18 cellular contexts compared by ENCODE assay signal in genomic region chr1:11943619-11944018, GRCh38. TPM values are rescaled to one million over a fixed set of nuclear protein-coding genes. Genes with fewer than 3 reads are reported as not detected.
DNase-seq lines count a peak whose midpoint lies in the region; ATAC-seq and TF ChIP-seq lines count a peak whose summit lies in the region.
"Had no signal": no experiment of that assay in that cellular context is flagged by ENCODE, and none has a peak within 500 bp of the region (broad histone marks: within the 10 kb centered on the region; RNA-seq: fewer than 3 reads in every experiment).

No MANE protein-coding gene starts in this region.

- peak overlapping the region; percentile 77 for H3K27ac Mint-ChIP-seq in GM23338
- H3K27ac Mint-ChIP-seq in CD8-positive, alpha-beta memory T cell, result no peak overlapping the region
- H3K27ac Mint-ChIP-seq: naive thymus-derived CD4-positive, alpha-beta T cell had no signal

- no peak overlapping the region for H3K4me3 ChIP-seq in GM23338
- no peak overlapping the region for H3K4me3 ChIP-seq in parathyroid adenoma (ENCODE audit: low read depth, low read length)
- H3K4me3 ChIP-seq in CD8-positive, alpha-beta memory T cell (ENCODE audit: low read length), result no peak overlapping the region
- H3K4me3 ChIP-seq: GM12878, left lung, spleen had no signal

- no peaks in the 10 kb centered on the region for H3K9me2 ChIP-seq in GM23338 (ENCODE audit: insufficient read depth)

- H3K36me3 Mint-ChIP-seq in GM23338 (ENCODE audit: low read depth), result peaks cover 31% of the 10 kb centered on the region
- H3K36me3 Mint-ChIP-seq in CD8-positive, alpha-beta memory T cell, result no peaks in the 10 kb centered on the region

- no peak overlapping the region for H3K9ac ChIP-seq in parathyroid adenoma

- H3K27me3 ChIP-seq in GM23338 (ENCODE audit: insufficient read depth) (no peaks in the 10 kb centered on the region), parathyroid adenoma (ENCODE audit: control insufficient read depth, insufficient read depth, low read length) (no peaks in the 10 kb centered on the region)
- H3K27me3 ChIP-seq in CD8-positive, alpha-beta memory T cell (ENCODE audit: insufficient read depth, low read length, poor library complexity, severe bottlenecking), result no peaks in the 10 kb centered on the region
- H3K27me3 ChIP-seq: left lung, spleen had no signal

- H3K36me3 ChIP-seq in GM23338 (ENCODE audit: insufficient read depth) (no peaks in the 10 kb centered on the region), parathyroid adenoma (ENCODE audit: control insufficient read depth, insufficient read depth, low read length) (no peaks in the 10 kb centered on the region)
- H3K36me3 ChIP-seq in CD8-positive, alpha-beta memory T cell (ENCODE audit: insufficient read depth, low read length), result no peaks in the 10 kb centered on the region

- H2AFZ ChIP-seq in GM23338 (no peak overlapping the region), parathyroid adenoma (peak overlapping the region; percentile 66)

- POLR2A ChIA-PET in CD8-positive, alpha-beta memory T cell (lab: Charles Lee), result interaction anchor here (0.6 kb wide), 1 partner anchor 44 kb away, joined by 8 read pairs; no protein-coding TSS in a partner anchor

- no peak overlapping the region for H3K4me3 Mint-ChIP-seq in GM23338
- no peak overlapping the region for H3K4me3 Mint-ChIP-seq in CD8-positive, alpha-beta memory T cell
- H3K4me3 Mint-ChIP-seq: naive thymus-derived CD4-positive, alpha-beta T cell had no signal

- H3K4me1 Mint-ChIP-seq in GM23338, result peaks cover 19% of the 10 kb centered on the region
- no peaks in the 10 kb centered on the region for H3K4me1 Mint-ChIP-seq in CD8-positive, alpha-beta memory T cell
- H3K4me1 Mint-ChIP-seq: naive thymus-derived CD4-positive, alpha-beta T cell had no signal

- DNase-seq in DMS 273 treated with DMSO at 0.1 percent for 48 hours (lab: John Stamatoyannopoulos, UW), result peak; percentile 87
- DNase-seq in GM23338 (ENCODE audit: low spot score), result no peak
- DNase-seq in cerebellar cortex (ENCODE audit: low spot score), result peak; percentile 97
- no peak for DNase-seq in activated naive CD4-positive, alpha-beta T cell (lab: John Stamatoyannopoulos, UW)
- DNase-seq in CD8-positive, alpha-beta memory T cell, result no peak
- DNase-seq: activated CD4-positive, alpha-beta T cell treated with anti-CD3 and anti-CD28 coated beads for 48 hours; activated CD8-positive, alpha-beta memory T cell treated with anti-CD3 and anti-CD28 coated beads for 24 hours; activated gamma-delta T cell; GOT3; left lung; MV-4-11; naive thymus-derived CD4-positive, alpha-beta T cell; NCI-H774; spleen had no signal

- TF ChIP-seq CTCF in GM23338 (conservative IDR thresholded peaks at IDR 0.05; ENCODE audit: low read depth in 2 of 2) (no peak), parathyroid adenoma (IDR thresholded peaks at IDR 0.05) (no peak)

- H3K4me2 ChIP-seq in GM23338 (0 out of 2 replicates have a peak overlapping the region, but pooled peaks have one; percentile 49), parathyroid adenoma (ENCODE audit: low read length) (no peak overlapping the region)

- peaks cover 5% of the 10 kb centered on the region for H3K9me3 Mint-ChIP-seq in GM23338
- no peaks in the 10 kb centered on the region for H3K9me3 Mint-ChIP-seq in CD8-positive, alpha-beta memory T cell
- H3K9me3 Mint-ChIP-seq: naive thymus-derived CD4-positive, alpha-beta T cell; type B pancreatic cell had no signal

- H3K4me1 ChIP-seq in GM23338 (ENCODE audit: insufficient read depth) (peaks cover 13% of the 10 kb centered on the region), parathyroid adenoma (peaks cover 6% of the 10 kb centered on the region)
- H3K4me1 ChIP-seq in CD8-positive, alpha-beta memory T cell (ENCODE audit: insufficient read depth, low read length), result no peaks in the 10 kb centered on the region
- H3K4me1 ChIP-seq: left lung had no signal

- no peaks in the 10 kb centered on the region for H4K20me1 ChIP-seq in GM23338 (replicated peaks; ENCODE audit: insufficient read depth)

- peaks cover 18% of the 10 kb centered on the region for H3K27me3 Mint-ChIP-seq in GM23338 (ENCODE audit: insufficient read depth, low read depth, poor library complexity)
- H3K27me3 Mint-ChIP-seq in CD8-positive, alpha-beta memory T cell, result peaks cover 0 to 2% of the 10 kb centered on the region in 2 donors
- H3K27me3 Mint-ChIP-seq: naive thymus-derived CD4-positive, alpha-beta T cell; type B pancreatic cell had no signal

- no peaks in the 10 kb centered on the region for H3K79me2 ChIP-seq in GM23338 (replicated peaks; ENCODE audit: insufficient read depth)
- H3K79me2 ChIP-seq in parathyroid adenoma, result no peaks in the 10 kb centered on the region

- ATAC-seq in GM23338, result no peak
- no peak for ATAC-seq in GM18520 (IDR thresholded peaks at IDR 0.05; ENCODE audit: unreplicated experiment)
- ATAC-seq: GM12878; naive thymus-derived CD4-positive, alpha-beta T cell had no signal

- H3K9me3 ChIP-seq in parathyroid adenoma (ENCODE audit: control insufficient read depth, low read length), result no peaks in the 10 kb centered on the region
- no peaks in the 10 kb centered on the region for H3K9me3 ChIP-seq in CD8-positive, alpha-beta memory T cell (ENCODE audit: low read length)
- H3K9me3 ChIP-seq: left lung, spleen had no signal

- 0 out of 2 replicates have a peak overlapping the region, but pooled peaks have one; percentile 79 for H3K27ac ChIP-seq in GM23338 (ENCODE audit: low read depth)
- H3K27ac ChIP-seq in parathyroid adenoma, result peak overlapping the region; percentile 32
- no peak overlapping the region for H3K27ac ChIP-seq in CD8-positive, alpha-beta memory T cell (ENCODE audit: low read depth, low read length)
- H3K27ac ChIP-seq: left lung, spleen had no signal

- 0 out of 2 replicates have a peak, but pooled peaks cover 4% of the 10 kb centered on the region for H3F3A ChIP-seq in GM23338 (replicated peaks; ENCODE audit: low read depth)

- CTCF ChIA-PET in CD8-positive, alpha-beta memory T cell (lab: Charles Lee), result no interaction called here

TF ChIP-seq in GM23338, 12 proteins besides CTCF, POLR2A, EP300 and RAD21 (continues in another document):
- no peak for TF ChIP-seq EZH2 (IDR thresholded peaks at IDR 0.05; ENCODE audit: low read depth, unreplicated experiment)
- no peak for TF ChIP-seq REST (IDR thresholded peaks at IDR 0.05; ENCODE audit: unreplicated experiment)
- TF ChIP-seq CREB1 (CRISPR knock-in tag; IDR thresholded peaks at IDR 0.05; ENCODE audit: low read depth), result no peak
- TF ChIP-seq JUNB (IDR thresholded peaks at IDR 0.05; ENCODE audit: unreplicated experiment), result no peak
- TF ChIP-seq EZH2phosphoT487 (IDR thresholded peaks at IDR 0.05; ENCODE audit: unreplicated experiment), result no peak
- TF ChIP-seq NANOG (IDR thresholded peaks at IDR 0.05; ENCODE audit: borderline replicate concordance), result no peak
- no peak for TF ChIP-seq POLR2AphosphoS5 (IDR thresholded peaks at IDR 0.05; ENCODE audit: low read depth)
- TF ChIP-seq ZNF114 (CRISPR knock-in tag; IDR thresholded peaks at IDR 0.05), result no peak
- no peak for TF ChIP-seq ETS1 (IDR thresholded peaks at IDR 0.05)

RNA-seq across cellular contexts. Expression of gene PLOD1, which starts 9.1 kb away (rescaled TPM):
- 56.3 and 62.9 TPM in 2 replicates for total RNA-seq in GM23338 (2014; rRNA removed; shearing (Covaris generic))
- 22.4 and 23.3 TPM in 2 replicates for polyA plus RNA-seq in GM23338 (2016; fragmentation: Nextera tagmentation; extraction: Ambion mirVana)
- 10 to 100 TPM; 25.8 to 31.0 TPM for total RNA-seq in CD8-positive, alpha-beta memory T cell
- 9.4 TPM for polyA plus RNA-seq in CD8-positive, alpha-beta memory T cell

RNA-seq across cellular contexts. Expression of gene KIAA2013, which starts 17.4 kb away (rescaled TPM):
- total RNA-seq in GM23338 (2014; rRNA removed; shearing (Covaris generic)), result 77.8 and 83.2 TPM in 2 replicates
- polyA plus RNA-seq in GM23338 (2016; fragmentation: Nextera tagmentation; extraction: Ambion mirVana), result 15.7 and 19.4 TPM in 2 replicates
- 10 to 100 TPM; 31.3 to 33.9 TPM for total RNA-seq in CD8-positive, alpha-beta memory T cell
- 63.2 TPM for polyA plus RNA-seq in CD8-positive, alpha-beta memory T cell

RNA-seq across cellular contexts. Expression of gene MFN2, which starts 36.6 kb away (rescaled TPM):
- total RNA-seq in GM23338 (2014; rRNA removed; shearing (Covaris generic)), result 36.0 and 40.4 TPM in 2 replicates
- polyA plus RNA-seq in GM23338 (2016; fragmentation: Nextera tagmentation; extraction: Ambion mirVana), result 15.1 and 15.4 TPM in 2 replicates
- total RNA-seq in CD8-positive, alpha-beta memory T cell, result 10 to 100 TPM; 97.1 to 97.2 TPM
- polyA plus RNA-seq in CD8-positive, alpha-beta memory T cell, result 40.9 TPM

Comparison
In these comparisons a context has a peak if more than half of its experiments do, and no peak if none do; other contexts are left out.
1. DNase-seq: peak in DMS 273 treated with DMSO at 0.1 percent for 48 hours (single experiment) and cerebellar cortex (single experiment); none in GM23338 (single experiment), activated naive CD4-positive, alpha-beta T cell (0 of 4) and CD8-positive, alpha-beta memory T cell (0 of 5).